11 cellular contexts compared by ENCODE assay signal in genomic region chr10:21524131-21524525, GRCh38. TPM values are rescaled to one million over a fixed set of nuclear protein-coding genes. Genes with fewer than 3 reads are reported as not detected.
DNase-seq lines count a peak whose midpoint lies in the region; ATAC-seq, FAIRE-seq and TF ChIP-seq lines count a peak whose summit lies in the region.
"Had no signal": no experiment of that assay in that cellular context is flagged by ENCODE, and none has a peak within 500 bp of the region (broad histone marks: within the 10 kb centered on the region; RNA-seq: fewer than 3 reads in every experiment).

No MANE protein-coding gene starts in this region.

- no peak for TF ChIP-seq CTCF in astrocyte (IDR thresholded peaks at IDR 0.05; ENCODE audit: insufficient read depth, low read depth, low read length)
- no peak for TF ChIP-seq CTCF in stomach (IDR thresholded peaks at IDR 0.05)
- TF ChIP-seq CTCF in tibial artery (IDR thresholded peaks at IDR 0.05), result no peak

- 54 to 72% (median 56%) methylated on average over 7 of the region's 7 CpGs for WGBS in stomach, 5 donors

- H3K4me1 ChIP-seq in HAP-1 (peaks cover 47% of the 10 kb centered on the region), astrocyte (ENCODE audit: insufficient read depth, low read length) (peaks cover 31% of the 10 kb centered on the region), stomach (peaks cover 15 to 70% (median 34%) of the 10 kb centered on the region in 4 donors), tibial artery (peaks cover 0 to 5% (median 0%) of the 10 kb centered on the region in 4 donors)

- H3K27ac Mint-ChIP-seq in astrocyte (ENCODE audit: unreplicated experiment) (peak overlapping the region; percentile 93), T-cell (no peak overlapping the region)

- intact Hi-C loops in stomach (cut with DNase I; ENCODE audit: low total_unique reads) (no loop called here), tibial artery (cut with DNase I; ENCODE audit: low total_unique reads) (no loop called here)

- TF ChIP-seq EP300 in stomach (IDR thresholded peaks at IDR 0.05), result no peak

- peaks cover 12% of the 10 kb centered on the region for H3K79me2 ChIP-seq in astrocyte (ENCODE audit: insufficient read depth, low read length)

- H3K27ac ChIP-seq in astrocyte (ENCODE audit: low read depth, low read length), result peak overlapping the region; percentile 97
- peak overlapping the region in 4 of 5 donors; percentile 10 to 98 (median 96) for H3K27ac ChIP-seq in stomach
- H3K27ac ChIP-seq in tibial artery, result peak overlapping the region in 1 of 2 donors; percentile 92

- in situ Hi-C loops in HAP-1 (cut with MboI; ENCODE audit: low sequenced_read_pairs), result no loop called here

- H3K9me3 ChIP-seq in HAP-1 (no peaks in the 10 kb centered on the region), astrocyte (ENCODE audit: insufficient read depth, low read depth, low read length) (no peaks in the 10 kb centered on the region), iPS-18c (ENCODE audit: control insufficient read depth, insufficient read depth, low read length) (no peaks in the 10 kb centered on the region), stomach (no peaks in the 10 kb centered on the region), tibial artery (no peaks in the 10 kb centered on the region)

- no peak for FAIRE-seq in astrocyte (lab: Jason Lieb, UNC)

- H3K4me3 ChIP-seq in HAP-1 (peak overlapping the region; percentile 42; the same call in 1 of the 2 replicates), astrocyte (ENCODE audit: insufficient read depth, low read depth, low read length) (peak overlapping the region; percentile 69), iPS-18c (ENCODE audit: insufficient read depth, low read depth, low read length) (peak overlapping the region; percentile 77; the same call in 1 of the 2 replicates), stomach (peak overlapping the region; percentile 57 to 78 (median 70)), tibial artery (peak overlapping the region in 1 of 2 donors; percentile 83)

- no peak for TF ChIP-seq POLR2A in stomach (IDR thresholded peaks at IDR 0.05)

- POLR2A ChIA-PET in T-cell (lab: Charles Lee), result no interaction called here

- H3K4me3 Mint-ChIP-seq in astrocyte (ENCODE audit: unreplicated experiment) (peak overlapping the region; percentile 46), T-cell (no peak overlapping the region)

- ATAC-seq in T-cell (replicated peaks in 1 of 4), result no peak
- no peak for ATAC-seq in GM18907 (IDR thresholded peaks at IDR 0.05; ENCODE audit: unreplicated experiment)

- no peaks in the 10 kb centered on the region for H3K36me3 ChIP-seq in HAP-1 (replicated peaks)
- H3K36me3 ChIP-seq in astrocyte (ENCODE audit: insufficient read depth, low read length), result no peaks in the 10 kb centered on the region
- H3K36me3 ChIP-seq in stomach, result no peaks in the 10 kb centered on the region
- no peaks in the 10 kb centered on the region for H3K36me3 ChIP-seq in tibial artery

- DNase-seq in HAP-1 (ENCODE audit: low spot score in 2 of 2) (no peak), astrocyte (ENCODE audit: low read depth) (no peak), stomach (no peak), retina (no peak), T-cell (no peak), tibial artery (no peak)
- DNase-seq: cortex of kidney, NCI-H1048 had no signal

- no peaks in the 10 kb centered on the region for H4K20me1 ChIP-seq in astrocyte (ENCODE audit: insufficient read depth, low read length)

- H3K27me3 ChIP-seq in HAP-1 (ENCODE audit: low read depth), result no peaks in the 10 kb centered on the region
- no peaks in the 10 kb centered on the region for H3K27me3 ChIP-seq in astrocyte (ENCODE audit: insufficient read depth, low read length)
- peaks cover 0 to 45% (median 32%) of the 10 kb centered on the region in 3 donors for H3K27me3 ChIP-seq in stomach
- H3K27me3 ChIP-seq in tibial artery, result peaks cover 0 to 42% of the 10 kb centered on the region in 2 donors

- CTCF ChIA-PET in T-cell (lab: Charles Lee), result interaction anchor here in 1 of 2 donors (0.6 kb wide), 1 partner anchor 27 kb away, joined by 4 read pairs; no protein-coding TSS in a partner anchor

- H2AFZ ChIP-seq in astrocyte (ENCODE audit: low read depth, low read length), result no peak overlapping the region

- no peaks in the 10 kb centered on the region for H3K36me3 Mint-ChIP-seq in astrocyte (ENCODE audit: low read depth, unreplicated experiment)
- H3K36me3 Mint-ChIP-seq in T-cell, result no peaks in the 10 kb centered on the region
- H3K36me3 Mint-ChIP-seq: memory B cell had no signal

- H3K4me1 Mint-ChIP-seq in astrocyte (ENCODE audit: low read depth, unreplicated experiment), result peaks cover 40% of the 10 kb centered on the region
- peaks cover 38 to 46% (median 43%) of the 10 kb centered on the region in 3 donors for H3K4me1 Mint-ChIP-seq in T-cell

- peak overlapping the region; percentile 92 for H3K4me2 ChIP-seq in astrocyte (ENCODE audit: low read length)

- H3K9ac ChIP-seq in astrocyte (ENCODE audit: low read length), result peak overlapping the region; percentile 90

- no peaks in the 10 kb centered on the region for H3K27me3 Mint-ChIP-seq in astrocyte (ENCODE audit: low read depth, unreplicated experiment)
- H3K27me3 Mint-ChIP-seq in T-cell, result peaks cover 29 to 49% of the 10 kb centered on the region in 2 donors

- H3K9me3 Mint-ChIP-seq in astrocyte (ENCODE audit: unreplicated experiment), result no peaks in the 10 kb centered on the region
- no peaks in the 10 kb centered on the region for H3K9me3 Mint-ChIP-seq in T-cell
- H3K9me3 Mint-ChIP-seq: memory B cell had no signal

RNA-seq across cellular contexts. Expression of gene SKIDA1, which starts 1.4 kb away (rescaled TPM):
- total RNA-seq in astrocyte (5.9 and 7.8 TPM in 2 replicates), stomach (1 to 10 TPM in 2 of 5 donors, under 1 TPM in 2, not detected in 1; under 0.01 to 2.7 (median 0.95) TPM), T-cell (under 1 TPM; 0.12 to 0.72 (median 0.57) TPM)
- polyA plus RNA-seq in stomach, result under 1 TPM; 0.06 to 0.45 (median 0.15) TPM

RNA-seq across cellular contexts. Expression of gene MLLT10, which starts 9.9 kb away (rescaled TPM):
- total RNA-seq in astrocyte (33.7 and 46.9 TPM in 2 replicates), stomach (10 to 100 TPM; 22.2 to 76.9 (median 34.4) TPM), T-cell (10 to 100 TPM; 57.7 to 76.5 (median 66.1) TPM)
- 10 to 100 TPM; 12.8 to 22.1 (median 13.7) TPM for polyA plus RNA-seq in stomach
